ENCODE assay signal across 8 cellular contexts in the genomic region with DNA sequence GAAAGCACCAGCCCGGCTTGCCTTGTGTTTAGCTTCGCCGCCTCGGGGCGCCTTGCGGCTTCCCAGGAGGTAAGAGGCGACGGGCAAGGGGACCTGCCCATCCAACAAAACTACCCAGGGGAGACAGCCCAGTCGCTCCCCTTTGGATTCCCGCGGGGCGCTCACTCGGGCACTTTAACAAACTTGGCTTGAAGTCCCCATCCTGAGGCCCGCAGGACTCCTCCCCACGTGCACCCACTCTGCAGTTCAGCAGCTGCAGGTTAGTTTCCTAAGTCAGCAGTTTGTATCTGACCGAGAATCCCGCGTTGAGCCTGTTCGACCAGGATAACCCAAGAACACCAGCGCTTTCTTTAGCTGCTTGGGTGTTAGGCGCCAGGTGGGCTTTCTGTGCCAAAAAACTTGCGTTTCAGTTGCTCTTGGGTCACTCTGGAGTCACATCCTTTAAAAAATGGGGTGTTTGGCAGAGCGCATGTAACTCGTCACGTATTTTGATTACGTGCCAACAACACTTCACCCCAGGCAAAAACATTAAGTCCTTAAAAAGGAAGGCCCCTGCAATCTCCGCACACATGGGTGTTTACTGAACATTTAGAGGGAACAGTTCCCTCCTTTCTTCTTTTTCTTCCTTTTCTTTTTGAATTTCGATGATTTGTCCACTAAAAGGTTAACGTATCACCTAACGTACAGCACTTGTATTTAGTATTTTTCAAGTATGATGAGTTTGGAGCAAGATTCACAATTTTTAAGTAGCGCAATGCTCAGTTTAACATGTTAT.
DNase-seq lines count a peak whose midpoint lies in the region; ATAC-seq and TF ChIP-seq lines count a peak whose summit lies in the region.

No MANE protein-coding gene starts in this region.

- TF ChIP-seq CTCF in RWPE2 (IDR thresholded peaks at IDR 0.05; ENCODE audit: poor library complexity, severe bottlenecking) = no peak
- TF ChIP-seq CTCF in fibroblast of pulmonary artery (IDR thresholded peaks at IDR 0.05; ENCODE audit: low read length, missing control alignments) = no peak
- TF ChIP-seq CTCF in retinal pigment epithelial cell (conservative IDR thresholded peaks at IDR 0.05; ENCODE audit: low read depth, low read length) = no peak

- DNase-seq in activated CD8-positive, alpha-beta memory T cell treated with anti-CD3 and anti-CD28 coated beads for 24 hours = peak; percentile 60
- no peak for DNase-seq in activated CD8-positive, alpha-beta memory T cell treated with anti-CD3 and anti-CD28 coated beads, Interleukin-2, amount 50 U/mL, for 4 hours
- DNase-seq in RWPE2 (ENCODE audit: low spot score) (no peak), fibroblast of pulmonary artery (ENCODE audit: low read depth) (peak; percentile 41), retinal pigment epithelial cell (ENCODE audit: low read depth) (no peak)
- no peak for DNase-seq in stimulated activated naive CD4-positive, alpha-beta T cell treated with Interleukin-2 at 50 U/mL for 16 hours (lab: John Stamatoyannopoulos, UW)

- H3K4me1 ChIP-seq in RWPE2 (ENCODE audit: insufficient read depth, poor library complexity, severe bottlenecking) = peaks cover 14% of the 10 kb centered on the region

- H3K27me3 ChIP-seq in RWPE2 (ENCODE audit: insufficient read depth, poor library complexity, severe bottlenecking) = no peaks in the 10 kb centered on the region

- H3K36me3 ChIP-seq in RWPE2 (ENCODE audit: low read depth) = no peaks in the 10 kb centered on the region; the same call in 1 of the 2 replicates

- ATAC-seq in RWPE2 (ENCODE audit: low read depth) = peak; percentile 61
- no peak for ATAC-seq in GM18867 (IDR thresholded peaks at IDR 0.05; ENCODE audit: unreplicated experiment)
- ATAC-seq in HG02938 (IDR thresholded peaks at IDR 0.05; ENCODE audit: unreplicated experiment) = no peak

- H3K4me3 ChIP-seq in RWPE2 (ENCODE audit: severe bottlenecking) (peak overlapping the region; percentile 55), fibroblast of pulmonary artery (replicated peaks; ENCODE audit: low read depth, low read length) (peak overlapping the region; percentile 58), retinal pigment epithelial cell (ENCODE audit: low read length) (peak overlapping the region; percentile 56)

- H3K9me3 ChIP-seq in RWPE2 (ENCODE audit: severe bottlenecking) = no peaks in the 10 kb centered on the region

- H3K27ac ChIP-seq in RWPE2 (ENCODE audit: poor library complexity, severe bottlenecking) = peak overlapping the region; percentile 37

Comparison
In these comparisons a context has a peak if more than half of its experiments do, and no peak if none do; other contexts are left out.
1. DNase-seq: peak in activated CD8-positive, alpha-beta memory T cell treated with anti-CD3 and anti-CD28 coated beads for 24 hours (single experiment) and fibroblast of pulmonary artery (single experiment); none in activated CD8-positive, alpha-beta memory T cell treated with anti-CD3 and anti-CD28 coated beads, Interleukin-2, amount 50 U/mL, for 4 hours (single experiment), RWPE2 (single experiment), retinal pigment epithelial cell (single experiment) and stimulated activated naive CD4-positive, alpha-beta T cell treated with Interleukin-2 at 50 U/mL for 16 hours (single experiment).
2. Peak in every context shown above with its lines, with median percentiles within 50 percentile points of each other: H3K4me3 ChIP-seq.